1 cellular context compared by ENCODE assay signal in genomic region chr16:23587726-23588125, GRCh38.
TF ChIP-seq lines count a peak whose summit lies in the region.

No MANE protein-coding gene starts in this region.

TF ChIP-seq in IMR-90, 13 proteins besides CTCF, POLR2A, EP300 and RAD21:
- TF ChIP-seq CEBPB (IDR thresholded peaks at IDR 0.05; ENCODE audit: low read depth, low read length) (peak; percentile 62), SMC3 (IDR thresholded peaks at IDR 0.05; ENCODE audit: low read depth, low read length) (no peak), MXI1 (IDR thresholded peaks at IDR 0.05; ENCODE audit: borderline replicate concordance, low read depth, low read length) (0 out of 2 replicates have a peak, but pooled peaks have one; percentile 34)
